24 cellular contexts compared by ENCODE assay signal in genomic region chr1:232979596-232979995, GRCh38.
"Had no signal": no experiment of that assay in that cellular context is flagged by ENCODE, and none has a peak within 500 bp of the region (broad histone marks: within the 10 kb centered on the region; RNA-seq: fewer than 3 reads in every experiment).

No MANE protein-coding gene starts in this region.

- H3K4me3 ChIP-seq: Peyer's patch, SJSA1 had no signal

- H3K9me3 ChIP-seq: Peyer's patch, SJSA1 had no signal

- H3K36me3 ChIP-seq: brain microvascular endothelial cell had no signal

- ATAC-seq: activated CD4-positive, CD25-positive, alpha-beta regulatory T cell treated with anti-CD3 and anti-CD28 coated beads, Interleukin-2, amount 50 U/mL, for 24 hours; activated CD8-positive, alpha-beta memory T cell treated with anti-CD3 and anti-CD28 coated beads, Interleukin-2, amount 10 ng/mL, durations not matched to agents 7 days and 5 days; activated CD8-positive, alpha-beta T cell treated with anti-CD3 and anti-CD28 coated beads, Interleukin-2, amount 10 ng/mL, durations not matched to agents 7 days and 5 days; activated T-cell treated with anti-CD3 and anti-CD28 coated beads, Interleukin-2, amount 50 U/mL, for 4 hours; SK-N-SH treated with all-trans-retinoic acid at 6 μM for 48 hours had no signal

- H3K27me3 Mint-ChIP-seq: activated CD8-positive, alpha-beta memory T cell treated with anti-CD3 and anti-CD28 coated beads, Interleukin-2, amount 10 ng/mL, durations not matched to agents 7 days and 5 days; activated naive CD8-positive, alpha-beta T cell treated with anti-CD3 and anti-CD28 coated beads for 36 hours had no signal

- H3K4me3 Mint-ChIP-seq: activated CD8-positive, alpha-beta memory T cell treated with anti-CD3 and anti-CD28 coated beads, Interleukin-2, amount 10 ng/mL, durations not matched to agents 7 days and 5 days; activated CD8-positive, alpha-beta T cell treated with anti-CD3 and anti-CD28 coated beads, Interleukin-2, amount 10 ng/mL, durations not matched to agents 7 days and 5 days; activated naive CD8-positive, alpha-beta T cell treated with anti-CD3 and anti-CD28 coated beads for 36 hours; activated T-cell treated with anti-CD3 and anti-CD28 coated beads, Interleukin-2, amount 50 U/mL, for 4 hours had no signal

- H3K27ac ChIP-seq: brain microvascular endothelial cell, Peyer's patch, RWPE1, SJSA1 had no signal

- H3K27me3 ChIP-seq: brain microvascular endothelial cell, Peyer's patch, SJSA1 had no signal

- DNase-seq: activated CD4-positive, alpha-beta T cell treated with anti-CD3 and anti-CD28 coated beads for 4 hours; activated CD8-positive, alpha-beta memory T cell treated with anti-CD3 and anti-CD28 coated beads, Interleukin-2, amount 10 ng/mL, durations not matched to agents 7 days and 5 days; activated CD8-positive, alpha-beta T cell treated with anti-CD3 and anti-CD28 coated beads, Interleukin-2, amount 10 ng/mL, durations not matched to agents 7 days and 5 days; activated effector memory CD4-positive, alpha-beta T cell treated with anti-CD3 and anti-CD28 coated beads, Interleukin-2, amount 50 U/mL, for 16 hours; activated naive CD4-positive, alpha-beta T cell treated with Interleukin-2 at 50 U/mL for 16 hours; activated naive CD8-positive, alpha-beta T cell treated with anti-CD3 and anti-CD28 coated beads for 36 hours; activated T-cell treated with anti-CD3 and anti-CD28 coated beads, Interleukin-2, amount 50 U/mL, for 4 hours; brain microvascular endothelial cell; caudate nucleus; Kasumi-1; KBM-7; NCI-H1105 treated with DMSO at 0.1 percent for 48 hours; NCI-H1436 treated with DMSO at 0.1 percent for 48 hours; NCI-H187; NCI-H2081; NCI-H510A treated with DMSO at 0.1 percent for 48 hours; NCI-H69; Peyer's patch; Right ventricle myocardium superior; SW 1271 had no signal
